ENCODE assay signal across 1 cellular context in genomic region chr2:234977228-234977679, GRCh38.
TF ChIP-seq lines count a peak whose summit lies in the region.

No MANE protein-coding gene starts in this region.

TF ChIP-seq in WTC11, 78 proteins besides CTCF, POLR2A, EP300 and RAD21:
- TF ChIP-seq HMGXB4 (CRISPR knock-in tag; IDR thresholded peaks at IDR 0.05): no peak
- no peak for TF ChIP-seq PRRX2 (CRISPR knock-in tag; IDR thresholded peaks at IDR 0.05)
- no peak for TF ChIP-seq ATF1 (CRISPR knock-in tag; IDR thresholded peaks at IDR 0.05)
- TF ChIP-seq KAT7 (CRISPR knock-in tag; IDR thresholded peaks at IDR 0.05; ENCODE audit: borderline replicate concordance): no peak
- TF ChIP-seq AFF4 (CRISPR knock-in tag; IDR thresholded peaks at IDR 0.05; ENCODE audit: borderline replicate concordance): no peak
TF ChIP-seq in WTC11: peak in this region for 0.
